1 cellular context compared by ENCODE assay signal in the genomic region with DNA sequence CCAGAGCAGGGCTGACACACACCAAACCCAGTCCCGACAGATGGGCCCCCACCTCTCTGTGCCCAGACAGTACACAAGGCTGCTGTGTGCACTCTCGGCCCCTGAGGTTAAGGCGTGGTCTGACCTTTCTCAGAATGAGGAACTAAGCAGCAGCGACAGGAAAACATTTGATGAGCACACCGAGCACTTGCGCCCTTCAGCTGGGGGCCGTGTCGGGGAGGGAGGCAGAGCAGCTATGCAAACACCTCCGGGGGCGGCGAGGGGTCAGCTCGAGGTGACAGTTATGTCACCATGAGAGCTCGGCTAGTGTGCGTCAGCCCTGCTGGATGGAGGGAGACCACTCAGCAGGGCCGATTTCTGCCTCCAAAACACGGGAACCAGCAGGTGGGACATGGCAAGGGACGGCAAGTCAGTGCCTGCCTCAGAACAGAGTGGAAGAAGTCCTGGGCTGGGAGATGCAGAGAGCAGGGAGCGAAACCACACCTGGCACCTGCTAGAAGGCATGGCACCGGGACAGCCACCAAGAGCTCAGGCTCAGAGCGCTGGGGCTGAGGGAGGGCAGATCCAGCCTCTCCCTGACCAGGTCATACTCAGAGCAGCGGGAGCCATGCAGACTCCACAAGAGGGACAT.
TF ChIP-seq lines count a peak whose summit lies in the region.

No MANE protein-coding gene starts in this region.

TF ChIP-seq in HepG2, 621 proteins besides CTCF, POLR2A, EP300 and RAD21 (continued from another document and continues in another):
- TF ChIP-seq, protein P1, sequence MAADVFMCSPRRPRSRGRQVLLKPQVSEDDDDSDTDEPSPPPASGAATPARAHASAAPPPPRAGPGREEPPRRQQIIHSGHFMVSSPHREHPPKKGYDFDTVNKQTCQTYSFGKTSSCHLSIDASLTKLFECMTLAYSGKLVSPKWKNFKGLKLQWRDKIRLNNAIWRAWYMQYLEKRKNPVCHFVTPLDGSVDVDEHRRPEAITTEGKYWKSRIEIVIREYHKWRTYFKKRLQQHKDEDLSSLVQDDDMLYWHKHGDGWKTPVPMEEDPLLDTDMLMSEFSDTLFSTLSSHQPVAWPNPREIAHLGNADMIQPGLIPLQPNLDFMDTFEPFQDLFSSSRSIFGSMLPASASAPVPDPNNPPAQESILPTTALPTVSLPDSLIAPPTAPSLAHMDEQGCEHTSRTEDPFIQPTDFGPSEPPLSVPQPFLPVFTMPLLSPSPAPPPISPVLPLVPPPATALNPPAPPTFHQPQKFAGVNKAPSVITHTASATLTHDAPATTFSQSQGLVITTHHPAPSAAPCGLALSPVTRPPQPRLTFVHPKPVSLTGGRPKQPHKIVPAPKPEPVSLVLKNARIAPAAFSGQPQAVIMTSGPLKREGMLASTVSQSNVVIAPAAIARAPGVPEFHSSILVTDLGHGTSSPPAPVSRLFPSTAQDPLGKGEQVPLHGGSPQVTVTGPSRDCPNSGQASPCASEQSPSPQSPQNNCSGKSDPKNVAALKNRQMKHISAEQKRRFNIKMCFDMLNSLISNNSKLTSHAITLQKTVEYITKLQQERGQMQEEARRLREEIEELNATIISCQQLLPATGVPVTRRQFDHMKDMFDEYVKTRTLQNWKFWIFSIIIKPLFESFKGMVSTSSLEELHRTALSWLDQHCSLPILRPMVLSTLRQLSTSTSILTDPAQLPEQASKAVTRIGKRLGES (CRISPR knock-in tag; IDR thresholded peaks at IDR 0.05; ENCODE audit: borderline replicate concordance) = no peak
- TF ChIP-seq FOXA1 (IDR thresholded peaks at IDR 0.05) = no peak
- TF ChIP-seq FOXA1 (CRISPR knock-in tag; IDR thresholded peaks at IDR 0.05) = peak; percentile 88
- no peak for TF ChIP-seq RARG (CRISPR knock-in tag; IDR thresholded peaks at IDR 0.05; ENCODE audit: low read depth)
- TF ChIP-seq SPEN (CRISPR knock-in tag; IDR thresholded peaks at IDR 0.05; ENCODE audit: low read depth) = peak; percentile 95; the same call in 1 of the 2 replicates
- no peak for TF ChIP-seq ZNF367 (CRISPR knock-in tag; IDR thresholded peaks at IDR 0.05; ENCODE audit: borderline replicate concordance)
- no peak for TF ChIP-seq ARNT (IDR thresholded peaks at IDR 0.05)
- TF ChIP-seq KDM5A (IDR thresholded peaks at IDR 0.05; ENCODE audit: borderline replicate concordance, low read length) = no peak
- TF ChIP-seq DNMT3B (CRISPR knock-in tag; conservative IDR thresholded peaks at IDR 0.05) = peak; percentile 89; the same call in 1 of the 2 replicates
- TF ChIP-seq, protein P2, sequence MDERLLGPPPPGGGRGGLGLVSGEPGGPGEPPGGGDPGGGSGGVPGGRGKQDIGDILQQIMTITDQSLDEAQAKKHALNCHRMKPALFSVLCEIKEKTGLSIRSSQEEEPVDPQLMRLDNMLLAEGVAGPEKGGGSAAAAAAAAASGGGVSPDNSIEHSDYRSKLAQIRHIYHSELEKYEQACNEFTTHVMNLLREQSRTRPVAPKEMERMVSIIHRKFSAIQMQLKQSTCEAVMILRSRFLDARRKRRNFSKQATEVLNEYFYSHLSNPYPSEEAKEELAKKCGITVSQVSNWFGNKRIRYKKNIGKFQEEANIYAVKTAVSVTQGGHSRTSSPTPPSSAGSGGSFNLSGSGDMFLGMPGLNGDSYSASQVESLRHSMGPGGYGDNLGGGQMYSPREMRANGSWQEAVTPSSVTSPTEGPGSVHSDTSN (CRISPR knock-in tag; IDR thresholded peaks at IDR 0.05) = peak; percentile 24; the same call in 1 of the 2 replicates
- TF ChIP-seq, protein P3, sequence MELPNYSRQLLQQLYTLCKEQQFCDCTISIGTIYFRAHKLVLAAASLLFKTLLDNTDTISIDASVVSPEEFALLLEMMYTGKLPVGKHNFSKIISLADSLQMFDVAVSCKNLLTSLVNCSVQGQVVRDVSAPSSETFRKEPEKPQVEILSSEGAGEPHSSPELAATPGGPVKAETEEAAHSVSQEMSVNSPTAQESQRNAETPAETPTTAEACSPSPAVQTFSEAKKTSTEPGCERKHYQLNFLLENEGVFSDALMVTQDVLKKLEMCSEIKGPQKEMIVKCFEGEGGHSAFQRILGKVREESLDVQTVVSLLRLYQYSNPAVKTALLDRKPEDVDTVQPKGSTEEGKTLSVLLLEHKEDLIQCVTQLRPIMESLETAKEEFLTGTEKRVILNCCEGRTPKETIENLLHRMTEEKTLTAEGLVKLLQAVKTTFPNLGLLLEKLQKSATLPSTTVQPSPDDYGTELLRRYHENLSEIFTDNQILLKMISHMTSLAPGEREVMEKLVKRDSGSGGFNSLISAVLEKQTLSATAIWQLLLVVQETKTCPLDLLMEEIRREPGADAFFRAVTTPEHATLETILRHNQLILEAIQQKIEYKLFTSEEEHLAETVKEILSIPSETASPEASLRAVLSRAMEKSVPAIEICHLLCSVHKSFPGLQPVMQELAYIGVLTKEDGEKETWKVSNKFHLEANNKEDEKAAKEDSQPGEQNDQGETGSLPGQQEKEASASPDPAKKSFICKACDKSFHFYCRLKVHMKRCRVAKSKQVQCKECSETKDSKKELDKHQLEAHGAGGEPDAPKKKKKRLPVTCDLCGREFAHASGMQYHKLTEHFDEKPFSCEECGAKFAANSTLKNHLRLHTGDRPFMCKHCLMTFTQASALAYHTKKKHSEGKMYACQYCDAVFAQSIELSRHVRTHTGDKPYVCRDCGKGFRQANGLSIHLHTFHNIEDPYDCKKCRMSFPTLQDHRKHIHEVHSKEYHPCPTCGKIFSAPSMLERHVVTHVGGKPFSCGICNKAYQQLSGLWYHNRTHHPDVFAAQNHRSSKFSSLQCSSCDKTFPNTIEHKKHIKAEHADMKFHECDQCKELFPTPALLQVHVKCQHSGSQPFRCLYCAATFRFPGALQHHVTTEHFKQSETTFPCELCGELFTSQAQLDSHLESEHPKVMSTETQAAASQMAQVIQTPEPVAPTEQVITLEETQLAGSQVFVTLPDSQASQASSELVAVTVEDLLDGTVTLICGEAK (IDR thresholded peaks at IDR 0.05) = no peak
- TF ChIP-seq, protein P3 (CRISPR knock-in tag; IDR thresholded peaks at IDR 0.05) = peak; percentile 85; the same call in 1 of the 2 replicates
- no peak for TF ChIP-seq ZNF781 (CRISPR knock-in tag; IDR thresholded peaks at IDR 0.05; ENCODE audit: borderline replicate concordance, not compliant biosample characterization)
- no peak for TF ChIP-seq U2AF2 (IDR thresholded peaks at IDR 0.05; ENCODE audit: low read depth, low read length)
- TF ChIP-seq, protein P4, sequence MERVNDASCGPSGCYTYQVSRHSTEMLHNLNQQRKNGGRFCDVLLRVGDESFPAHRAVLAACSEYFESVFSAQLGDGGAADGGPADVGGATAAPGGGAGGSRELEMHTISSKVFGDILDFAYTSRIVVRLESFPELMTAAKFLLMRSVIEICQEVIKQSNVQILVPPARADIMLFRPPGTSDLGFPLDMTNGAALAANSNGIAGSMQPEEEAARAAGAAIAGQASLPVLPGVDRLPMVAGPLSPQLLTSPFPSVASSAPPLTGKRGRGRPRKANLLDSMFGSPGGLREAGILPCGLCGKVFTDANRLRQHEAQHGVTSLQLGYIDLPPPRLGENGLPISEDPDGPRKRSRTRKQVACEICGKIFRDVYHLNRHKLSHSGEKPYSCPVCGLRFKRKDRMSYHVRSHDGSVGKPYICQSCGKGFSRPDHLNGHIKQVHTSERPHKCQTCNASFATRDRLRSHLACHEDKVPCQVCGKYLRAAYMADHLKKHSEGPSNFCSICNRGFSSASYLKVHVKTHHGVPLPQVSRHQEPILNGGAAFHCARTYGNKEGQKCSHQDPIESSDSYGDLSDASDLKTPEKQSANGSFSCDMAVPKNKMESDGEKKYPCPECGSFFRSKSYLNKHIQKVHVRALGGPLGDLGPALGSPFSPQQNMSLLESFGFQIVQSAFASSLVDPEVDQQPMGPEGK (CRISPR knock-in tag; IDR thresholded peaks at IDR 0.05) = peak; percentile 100
- peak; percentile 68; the same call in 1 of the 2 replicates for TF ChIP-seq MTF2 (CRISPR knock-in tag; IDR thresholded peaks at IDR 0.05; ENCODE audit: borderline replicate concordance)
- TF ChIP-seq, protein P5, sequence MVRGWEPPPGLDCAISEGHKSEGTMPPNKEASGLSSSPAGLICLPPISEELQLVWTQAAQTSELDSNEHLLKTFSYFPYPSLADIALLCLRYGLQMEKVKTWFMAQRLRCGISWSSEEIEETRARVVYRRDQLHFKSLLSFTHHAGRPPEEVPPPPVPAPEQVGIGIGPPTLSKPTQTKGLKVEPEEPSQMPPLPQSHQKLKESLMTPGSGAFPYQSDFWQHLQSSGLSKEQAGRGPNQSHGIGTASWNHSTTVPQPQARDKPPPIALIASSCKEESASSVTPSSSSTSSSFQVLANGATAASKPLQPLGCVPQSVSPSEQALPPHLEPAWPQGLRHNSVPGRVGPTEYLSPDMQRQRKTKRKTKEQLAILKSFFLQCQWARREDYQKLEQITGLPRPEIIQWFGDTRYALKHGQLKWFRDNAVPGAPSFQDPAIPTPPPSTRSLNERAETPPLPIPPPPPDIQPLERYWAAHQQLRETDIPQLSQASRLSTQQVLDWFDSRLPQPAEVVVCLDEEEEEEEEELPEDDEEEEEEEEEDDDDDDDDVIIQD (CRISPR knock-in tag; IDR thresholded peaks at IDR 0.05; ENCODE audit: low read depth) = peak; percentile 75
- TF ChIP-seq KLF9 (CRISPR knock-in tag; IDR thresholded peaks at IDR 0.05; ENCODE audit: low read depth) = no peak
- TF ChIP-seq REL (CRISPR knock-in tag; conservative IDR thresholded peaks at IDR 0.05) = 0 out of 2 replicates have a peak, but pooled peaks have one; percentile 65
- no peak for TF ChIP-seq ZNF496 (CRISPR knock-in tag; IDR thresholded peaks at IDR 0.05; ENCODE audit: insufficient replicate concordance)
- TF ChIP-seq, protein P6, sequence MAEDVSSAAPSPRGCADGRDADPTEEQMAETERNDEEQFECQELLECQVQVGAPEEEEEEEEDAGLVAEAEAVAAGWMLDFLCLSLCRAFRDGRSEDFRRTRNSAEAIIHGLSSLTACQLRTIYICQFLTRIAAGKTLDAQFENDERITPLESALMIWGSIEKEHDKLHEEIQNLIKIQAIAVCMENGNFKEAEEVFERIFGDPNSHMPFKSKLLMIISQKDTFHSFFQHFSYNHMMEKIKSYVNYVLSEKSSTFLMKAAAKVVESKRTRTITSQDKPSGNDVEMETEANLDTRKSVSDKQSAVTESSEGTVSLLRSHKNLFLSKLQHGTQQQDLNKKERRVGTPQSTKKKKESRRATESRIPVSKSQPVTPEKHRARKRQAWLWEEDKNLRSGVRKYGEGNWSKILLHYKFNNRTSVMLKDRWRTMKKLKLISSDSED (CRISPR knock-in tag; IDR thresholded peaks at IDR 0.05) = no peak
- TF ChIP-seq, protein P7, sequence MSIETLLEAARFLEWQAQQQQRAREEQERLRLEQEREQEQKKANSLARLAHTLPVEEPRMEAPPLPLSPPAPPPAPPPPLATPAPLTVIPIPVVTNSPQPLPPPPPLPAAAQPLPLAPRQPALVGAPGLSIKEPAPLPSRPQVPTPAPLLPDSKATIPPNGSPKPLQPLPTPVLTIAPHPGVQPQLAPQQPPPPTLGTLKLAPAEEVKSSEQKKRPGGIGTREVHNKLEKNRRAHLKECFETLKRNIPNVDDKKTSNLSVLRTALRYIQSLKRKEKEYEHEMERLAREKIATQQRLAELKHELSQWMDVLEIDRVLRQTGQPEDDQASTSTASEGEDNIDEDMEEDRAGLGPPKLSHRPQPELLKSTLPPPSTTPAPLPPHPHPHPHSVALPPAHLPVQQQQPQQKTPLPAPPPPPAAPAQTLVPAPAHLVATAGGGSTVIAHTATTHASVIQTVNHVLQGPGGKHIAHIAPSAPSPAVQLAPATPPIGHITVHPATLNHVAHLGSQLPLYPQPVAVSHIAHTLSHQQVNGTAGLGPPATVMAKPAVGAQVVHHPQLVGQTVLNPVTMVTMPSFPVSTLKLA (IDR thresholded peaks at IDR 0.05) = peak; percentile 32; the same call in 1 of the 2 replicates
- TF ChIP-seq ZNF253 (CRISPR knock-in tag; IDR thresholded peaks at IDR 0.05; ENCODE audit: borderline replicate concordance) = no peak
- TF ChIP-seq MEF2D (CRISPR knock-in tag; IDR thresholded peaks at IDR 0.05) = peak; percentile 98
- TF ChIP-seq GTF3A (CRISPR knock-in tag; conservative IDR thresholded peaks at IDR 0.05) = 0 out of 2 replicates have a peak, but pooled peaks have one; percentile 45
- TF ChIP-seq ZNF556 (CRISPR knock-in tag; IDR thresholded peaks at IDR 0.05; ENCODE audit: borderline replicate concordance) = peak; percentile 93
- TF ChIP-seq, protein P8, sequence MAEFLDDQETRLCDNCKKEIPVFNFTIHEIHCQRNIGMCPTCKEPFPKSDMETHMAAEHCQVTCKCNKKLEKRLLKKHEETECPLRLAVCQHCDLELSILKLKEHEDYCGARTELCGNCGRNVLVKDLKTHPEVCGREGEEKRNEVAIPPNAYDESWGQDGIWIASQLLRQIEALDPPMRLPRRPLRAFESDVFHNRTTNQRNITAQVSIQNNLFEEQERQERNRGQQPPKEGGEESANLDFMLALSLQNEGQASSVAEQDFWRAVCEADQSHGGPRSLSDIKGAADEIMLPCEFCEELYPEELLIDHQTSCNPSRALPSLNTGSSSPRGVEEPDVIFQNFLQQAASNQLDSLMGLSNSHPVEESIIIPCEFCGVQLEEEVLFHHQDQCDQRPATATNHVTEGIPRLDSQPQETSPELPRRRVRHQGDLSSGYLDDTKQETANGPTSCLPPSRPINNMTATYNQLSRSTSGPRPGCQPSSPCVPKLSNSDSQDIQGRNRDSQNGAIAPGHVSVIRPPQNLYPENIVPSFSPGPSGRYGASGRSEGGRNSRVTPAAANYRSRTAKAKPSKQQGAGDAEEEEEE (CRISPR knock-in tag; IDR thresholded peaks at IDR 0.05; ENCODE audit: borderline replicate concordance) = peak; percentile 80; the same call in 1 of the 2 replicates
- TF ChIP-seq NR2F6 (IDR thresholded peaks at IDR 0.05) = peak; percentile 99
- peak; percentile 100 for TF ChIP-seq NR2F6 (CRISPR knock-in tag; IDR thresholded peaks at IDR 0.05)
- peak; percentile 84; the same call in 1 of the 2 replicates for TF ChIP-seq SMAD1 (CRISPR knock-in tag; IDR thresholded peaks at IDR 0.05; ENCODE audit: borderline replicate concordance, low read depth)
- no peak for TF ChIP-seq LCORL (IDR thresholded peaks at IDR 0.05)
- TF ChIP-seq LCORL (CRISPR knock-in tag; IDR thresholded peaks at IDR 0.05) = peak; percentile 99
- peak; percentile 91; the same call in 1 of the 2 replicates for TF ChIP-seq ZNF564 (CRISPR knock-in tag; IDR thresholded peaks at IDR 0.05)
